8 cellular contexts compared by ENCODE assay signal in genomic region chr17:1716076-1716911, GRCh38. TPM values are rescaled to one million over a fixed set of nuclear protein-coding genes. Genes with fewer than 3 reads are reported as not detected.
A peak's percentile ranks its signal among the peaks of the same experiment; 100 is the strongest.
DNase-seq lines count a peak whose midpoint lies in the region; ATAC-seq and TF ChIP-seq lines count a peak whose summit lies in the region.

No MANE protein-coding gene starts in this region.

- peaks cover 8% of the 10 kb centered on the region for H3K27me3 Mint-ChIP-seq in IgD-negative memory B cell
- H3K27me3 Mint-ChIP-seq in activated T-cell treated with anti-CD3 and anti-CD28 coated beads, Interleukin-2, amount 50 U/mL, for 24 hours = peaks cover 5% of the 10 kb centered on the region

- peak; percentile 89 for TF ChIP-seq POLR2A in erythroblast (IDR thresholded peaks at IDR 0.05; ENCODE audit: low read length)

- H3K9ac ChIP-seq in mucosa of rectum (ENCODE audit: low read depth in 1 of 2, low read length in 2 of 2) = peak overlapping the region; percentile 95 to 99

- no peaks in the 10 kb centered on the region for H3K27me3 ChIP-seq in mucosa of rectum (ENCODE audit: control insufficient read depth in 2 of 2, insufficient read depth in 2 of 2, low read length in 2 of 2)

- peaks cover 37 to 41% of the 10 kb centered on the region in 2 donors for H3K4me1 ChIP-seq in mucosa of rectum (ENCODE audit: control insufficient read depth in 2 of 2, insufficient read depth in 2 of 2, low read length in 2 of 2)

- H3K27ac ChIP-seq in mucosa of rectum (ENCODE audit: low read depth in 2 of 2, low read length in 2 of 2) = peak overlapping the region; percentile 99 to 100

- peak overlapping the region; percentile 84 to 86 for H3K4me3 ChIP-seq in mucosa of rectum (ENCODE audit: low read length in 2 of 2)

- H3K4me3 Mint-ChIP-seq in IgD-negative memory B cell = peak overlapping the region; percentile 89 to 98 (median 96)
- peak overlapping the region; percentile 92 for H3K4me3 Mint-ChIP-seq in activated T-cell treated with anti-CD3 and anti-CD28 coated beads, Interleukin-2, amount 50 U/mL, for 24 hours

- ATAC-seq in GM21529 (IDR thresholded peaks at IDR 0.05; ENCODE audit: unreplicated experiment) = peak; percentile 73

- H3K9me3 ChIP-seq in mucosa of rectum (ENCODE audit: control insufficient read depth in 2 of 2, low read length in 2 of 2) = no peaks in the 10 kb centered on the region

- DNase-seq in DMS114 treated with DMSO at 0.1 percent for 48 hours (lab: John Stamatoyannopoulos, UW; ENCODE audit: unreplicated experiment) = peak; percentile 98
- peak; percentile 93 for DNase-seq in OCI-M2 (lab: John Stamatoyannopoulos, UW; ENCODE audit: unreplicated experiment)
- peak; percentile 100 for DNase-seq in activated T-cell treated with anti-CD3 and anti-CD28 coated beads, Interleukin-2, amount 50 U/mL, for 24 hours
- DNase-seq in erythroblast (lab: John Stamatoyannopoulos, UW) = peak; percentile 100
- DNase-seq in stimulated activated CD8-positive, alpha-beta memory T cell treated with anti-CD3 and anti-CD28 coated beads, Interleukin-4, amount 100 ng/mL, for 48 hours = peak; percentile 100

- no peaks in the 10 kb centered on the region for H3K36me3 Mint-ChIP-seq in IgD-negative memory B cell
- peaks cover 11% of the 10 kb centered on the region for H3K36me3 Mint-ChIP-seq in activated T-cell treated with anti-CD3 and anti-CD28 coated beads, Interleukin-2, amount 50 U/mL, for 24 hours (ENCODE audit: low read depth)

- peaks cover 17 to 21% of the 10 kb centered on the region in 2 donors for H3K36me3 ChIP-seq in mucosa of rectum (ENCODE audit: control insufficient read depth in 2 of 2, insufficient read depth in 2 of 2, low read length in 2 of 2)

- peaks cover 16 to 19% (median 16%) of the 10 kb centered on the region in 3 donors for H3K4me1 Mint-ChIP-seq in IgD-negative memory B cell
- H3K4me1 Mint-ChIP-seq in activated T-cell treated with anti-CD3 and anti-CD28 coated beads, Interleukin-2, amount 50 U/mL, for 24 hours (ENCODE audit: low read depth) = peaks cover 28% of the 10 kb centered on the region

- H3K27ac Mint-ChIP-seq in IgD-negative memory B cell = peak overlapping the region; percentile 94 to 99 (median 96)
- H3K27ac Mint-ChIP-seq in activated T-cell treated with anti-CD3 and anti-CD28 coated beads, Interleukin-2, amount 50 U/mL, for 24 hours = peak overlapping the region; percentile 100

- no peaks in the 10 kb centered on the region for H3K9me3 Mint-ChIP-seq in IgD-negative memory B cell
- no peaks in the 10 kb centered on the region for H3K9me3 Mint-ChIP-seq in activated T-cell treated with anti-CD3 and anti-CD28 coated beads, Interleukin-2, amount 50 U/mL, for 24 hours

RNA-seq across cellular contexts. Expression of gene TLCD2, which starts 6.1 kb away (rescaled TPM):
- not detected for polyA plus RNA-seq in IgD-negative memory B cell

RNA-seq across cellular contexts. Expression of gene WDR81, which starts 8.2 kb away (rescaled TPM):
- polyA plus RNA-seq in IgD-negative memory B cell = 21.6 TPM

RNA-seq across cellular contexts. Expression of gene SERPINF2, which starts 26.4 kb away (rescaled TPM):
- 1.2 TPM for polyA plus RNA-seq in IgD-negative memory B cell

RNA-seq across cellular contexts. Expression of gene PRPF8, which starts 31.6 kb away (rescaled TPM):
- 156 TPM for polyA plus RNA-seq in IgD-negative memory B cell

RNA-seq across cellular contexts. Expression of gene SERPINF1, which starts 45.6 kb away (rescaled TPM):
- 8.3 TPM for polyA plus RNA-seq in IgD-negative memory B cell

Comparison
In these comparisons a context has a peak if more than half of its experiments do, and no peak if none do; other contexts are left out.
1. Peak in every context shown above with its lines: DNase-seq, ATAC-seq, H3K4me3 ChIP-seq and H3K27ac ChIP-seq.